5 cellular contexts compared by ENCODE assay signal in the genomic region with DNA sequence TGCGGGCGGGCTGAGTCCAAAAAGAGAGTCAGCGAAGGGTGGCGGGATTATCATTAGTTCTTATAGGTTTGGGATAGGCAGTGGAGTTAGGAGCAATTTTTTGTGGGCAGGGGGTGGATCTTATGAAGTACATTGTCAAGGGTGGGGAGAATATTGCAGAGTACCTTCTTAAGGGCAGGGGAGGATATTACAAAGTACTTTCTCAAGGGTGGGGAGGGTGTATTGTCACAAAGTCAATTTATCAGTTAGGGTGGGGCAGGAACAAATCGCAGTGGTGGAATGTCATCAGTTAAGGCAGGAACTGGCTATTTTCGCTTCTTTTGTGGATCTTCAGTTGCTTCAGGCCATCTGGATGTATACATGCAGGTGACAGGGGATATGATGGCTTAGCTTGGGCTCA. TPM values are rescaled to one million over a fixed set of nuclear protein-coding genes. Genes with fewer than 3 reads are reported as not detected.
"Had no signal": no experiment of that assay in that cellular context is flagged by ENCODE, and none has a peak within 500 bp of the region (broad histone marks: within the 10 kb centered on the region; RNA-seq: fewer than 3 reads in every experiment).

No MANE protein-coding gene starts in this region.

RNA-seq across cellular contexts. Expression of gene LRRTM2, which starts 40.3 kb away (rescaled TPM):
- total RNA-seq: activated CD4-positive, alpha-beta T cell treated with anti-CD3 and anti-CD28 coated beads, Interleukin-2, amount 10 ng/mL, durations not matched to agents 7 days and 5 days; ascending aorta; bronchial epithelial cell; cardiac septum; foreskin keratinocyte had no signal
